Comparison of ENCODE assay signal across 18 cellular contexts in genomic region chr16:11564046-11564926, GRCh38. TPM values are rescaled to one million over a fixed set of nuclear protein-coding genes. Genes with fewer than 3 reads are reported as not detected.
DNase-seq lines count a peak whose midpoint lies in the region; ATAC-seq and TF ChIP-seq lines count a peak whose summit lies in the region.
"Had no signal": no experiment of that assay in that cellular context is flagged by ENCODE, and none has a peak within 500 bp of the region (broad histone marks: within the 10 kb centered on the region; RNA-seq: fewer than 3 reads in every experiment).

No MANE protein-coding gene starts in this region.

- no peak overlapping the region for H3K4me3 ChIP-seq in stomach
- no peak overlapping the region for H3K4me3 ChIP-seq in effector memory CD4-positive, alpha-beta T cell (ENCODE audit: insufficient read depth, low read depth, low read length, poor library complexity, severe bottlenecking)
- H3K4me3 ChIP-seq: coronary artery, psoas muscle, suprapubic skin had no signal

- POLR2A ChIA-PET in activated CD4-positive, alpha-beta memory T cell treated with anti-CD3 and anti-CD28 coated beads, Interleukin-2, amount 10 ng/mL, durations not matched to agents 7 days and 5 days (lab: Charles Lee), result interaction anchor here (1.0 to 2.4 kb wide), 4 partner anchors 12 to 58 kb away, joined by 3 to 6 read pairs (median 4); partner anchors contain the start of gene LITAF

- H3K36me3 ChIP-seq in stomach, result peaks cover 0 to 29% (median 16%) of the 10 kb centered on the region in 4 donors
- peaks cover 12% of the 10 kb centered on the region for H3K36me3 ChIP-seq in effector memory CD4-positive, alpha-beta T cell (ENCODE audit: control insufficient read depth, insufficient read depth, low read length)
- H3K36me3 ChIP-seq: suprapubic skin had no signal

- H3K9me3 ChIP-seq in stomach, result no peaks in the 10 kb centered on the region
- H3K9me3 ChIP-seq in effector memory CD4-positive, alpha-beta T cell (ENCODE audit: control insufficient read depth, low read length), result no peaks in the 10 kb centered on the region
- H3K9me3 ChIP-seq: Caco-2, psoas muscle, suprapubic skin had no signal

- H3K4me3 Mint-ChIP-seq in activated T-cell treated with anti-CD3 and anti-CD28 coated beads, Interleukin-2, amount 50 U/mL, for 72 hours, result no peak overlapping the region
- H3K4me3 Mint-ChIP-seq in activated T-cell treated with anti-CD3 and anti-CD28 coated beads, Interleukin-2, amount 50 U/mL, for 4 hours, result no peak overlapping the region
- H3K4me3 Mint-ChIP-seq in activated CD4-positive, alpha-beta memory T cell treated with anti-CD3 and anti-CD28 coated beads, Interleukin-2, amount 10 ng/mL, durations not matched to agents 7 days and 5 days, result no peak overlapping the region

- no peak for DNase-seq in activated T-cell treated with anti-CD3 and anti-CD28 coated beads, Interleukin-2, amount 50 U/mL, for 72 hours
- DNase-seq in activated T-cell treated with anti-CD3 and anti-CD28 coated beads, Interleukin-2, amount 50 U/mL, for 4 hours, result no peak
- DNase-seq in activated CD4-positive, alpha-beta memory T cell treated with anti-CD3 and anti-CD28 coated beads, Interleukin-2, amount 10 ng/mL, durations not matched to agents 7 days and 5 days, result no peak
- no peak for DNase-seq in left lobe of liver (ENCODE audit: low spot score)
- no peak for DNase-seq in stomach
- no peak for DNase-seq in effector memory CD4-positive, alpha-beta T cell
- DNase-seq in NCI-H1436 treated with DMSO at 0.1 percent for 48 hours (lab: John Stamatoyannopoulos, UW), result no peak
- DNase-seq: ACHN; Caco-2; islet precursor cell; Kasumi-1; NCI-H1417; NK-92 treated with Interleukin-12 subunit alpha and Interleukin-12 subunit beta, amount 100 ng/mL, for 24 hours had no signal

- peaks cover 4 to 11% of the 10 kb centered on the region in 2 donors for H3K36me3 Mint-ChIP-seq in activated T-cell treated with anti-CD3 and anti-CD28 coated beads, Interleukin-2, amount 50 U/mL, for 72 hours (ENCODE audit: insufficient read depth in 2 of 2)
- peaks cover 23% of the 10 kb centered on the region for H3K36me3 Mint-ChIP-seq in activated T-cell treated with anti-CD3 and anti-CD28 coated beads, Interleukin-2, amount 50 U/mL, for 4 hours (ENCODE audit: insufficient read depth)
- peaks cover 41% of the 10 kb centered on the region for H3K36me3 Mint-ChIP-seq in activated CD4-positive, alpha-beta memory T cell treated with anti-CD3 and anti-CD28 coated beads, Interleukin-2, amount 10 ng/mL, durations not matched to agents 7 days and 5 days (ENCODE audit: low read depth)

- TF ChIP-seq POLR2A in stomach (IDR thresholded peaks at IDR 0.05), result no peak

- TF ChIP-seq EP300 in stomach (IDR thresholded peaks at IDR 0.05), result no peak

- H3K27me3 ChIP-seq in stomach, result no peaks in the 10 kb centered on the region
- H3K27me3 ChIP-seq in effector memory CD4-positive, alpha-beta T cell (replicated peaks; ENCODE audit: control insufficient read depth, insufficient read depth, low read length, poor library complexity, severe bottlenecking), result no peaks in the 10 kb centered on the region
- H3K27me3 ChIP-seq: suprapubic skin had no signal

- 61 to 78% (median 67%) methylated on average over 24 of the region's 24 CpGs for WGBS in stomach, 5 donors

- intact Hi-C loops in stomach (cut with DNase I; ENCODE audit: low total_unique reads), result no loop called here

- ATAC-seq in activated T-cell treated with anti-CD3 and anti-CD28 coated beads, Interleukin-2, amount 50 U/mL, for 72 hours (replicated peaks in 1 of 2), result no peak
- ATAC-seq in activated T-cell treated with anti-CD3 and anti-CD28 coated beads, Interleukin-2, amount 50 U/mL, for 4 hours, result no peak
- ATAC-seq in left lobe of liver (peak; percentile 82), GM19023 (IDR thresholded peaks at IDR 0.05; ENCODE audit: unreplicated experiment) (no peak)
- ATAC-seq: psoas muscle had no signal

- peak overlapping the region in 4 of 5 donors; percentile 1 to 78 (median 32) for H3K27ac ChIP-seq in stomach
- no peak overlapping the region for H3K27ac ChIP-seq in effector memory CD4-positive, alpha-beta T cell (ENCODE audit: insufficient read depth, low read length, poor library complexity, severe bottlenecking)
- H3K27ac ChIP-seq: coronary artery, HL-60, psoas muscle, suprapubic skin had no signal

- no peaks in the 10 kb centered on the region for H3K9me3 Mint-ChIP-seq in activated T-cell treated with anti-CD3 and anti-CD28 coated beads, Interleukin-2, amount 50 U/mL, for 72 hours
- H3K9me3 Mint-ChIP-seq in activated T-cell treated with anti-CD3 and anti-CD28 coated beads, Interleukin-2, amount 50 U/mL, for 4 hours, result no peaks in the 10 kb centered on the region
- no peaks in the 10 kb centered on the region for H3K9me3 Mint-ChIP-seq in activated CD4-positive, alpha-beta memory T cell treated with anti-CD3 and anti-CD28 coated beads, Interleukin-2, amount 10 ng/mL, durations not matched to agents 7 days and 5 days

- peaks cover 19 to 93% (median 46%) of the 10 kb centered on the region in 4 donors for H3K4me1 ChIP-seq in stomach
- peaks cover 37% of the 10 kb centered on the region for H3K4me1 ChIP-seq in effector memory CD4-positive, alpha-beta T cell (ENCODE audit: control insufficient read depth, insufficient read depth, low read length, poor library complexity, severe bottlenecking)

- TF ChIP-seq CTCF in stomach (IDR thresholded peaks at IDR 0.05), result no peak

- CTCF ChIA-PET in activated CD4-positive, alpha-beta memory T cell treated with anti-CD3 and anti-CD28 coated beads, Interleukin-2, amount 10 ng/mL, durations not matched to agents 7 days and 5 days (lab: Charles Lee), result interaction anchor here (1.0 to 1.7 kb wide), 3 partner anchors 22 to 150 kb away, joined by 3 to 8 read pairs (median 3); partner anchors contain the start of gene LITAF

- H3K4me1 Mint-ChIP-seq in activated T-cell treated with anti-CD3 and anti-CD28 coated beads, Interleukin-2, amount 50 U/mL, for 72 hours (ENCODE audit: low read depth), result peaks cover 63% of the 10 kb centered on the region
- peaks cover 72% of the 10 kb centered on the region for H3K4me1 Mint-ChIP-seq in activated T-cell treated with anti-CD3 and anti-CD28 coated beads, Interleukin-2, amount 50 U/mL, for 4 hours (ENCODE audit: low read depth)
- H3K4me1 Mint-ChIP-seq in activated CD4-positive, alpha-beta memory T cell treated with anti-CD3 and anti-CD28 coated beads, Interleukin-2, amount 10 ng/mL, durations not matched to agents 7 days and 5 days, result peaks cover 62% of the 10 kb centered on the region

- H3K27me3 Mint-ChIP-seq in activated T-cell treated with anti-CD3 and anti-CD28 coated beads, Interleukin-2, amount 50 U/mL, for 72 hours (ENCODE audit: low read depth), result no peaks in the 10 kb centered on the region
- no peaks in the 10 kb centered on the region for H3K27me3 Mint-ChIP-seq in activated T-cell treated with anti-CD3 and anti-CD28 coated beads, Interleukin-2, amount 50 U/mL, for 4 hours (ENCODE audit: low read depth)
- H3K27me3 Mint-ChIP-seq in activated CD4-positive, alpha-beta memory T cell treated with anti-CD3 and anti-CD28 coated beads, Interleukin-2, amount 10 ng/mL, durations not matched to agents 7 days and 5 days, result no peaks in the 10 kb centered on the region

- peak overlapping the region; percentile 50 for H3K27ac Mint-ChIP-seq in activated T-cell treated with anti-CD3 and anti-CD28 coated beads, Interleukin-2, amount 50 U/mL, for 72 hours
- H3K27ac Mint-ChIP-seq in activated CD4-positive, alpha-beta memory T cell treated with anti-CD3 and anti-CD28 coated beads, Interleukin-2, amount 10 ng/mL, durations not matched to agents 7 days and 5 days, result peak overlapping the region; percentile 40

RNA-seq across cellular contexts. Expression of gene LITAF, which starts 22.4 kb away (rescaled TPM):
- total RNA-seq in activated T-cell treated with anti-CD3 and anti-CD28 coated beads, Interleukin-2, amount 50 U/mL, for 72 hours, result 100 to 1,000 TPM; 110 to 137 TPM
- 100 to 1,000 TPM in 2 of 3 donors, 10 to 100 TPM in 1; 68.4 to 127 (median 103) TPM for total RNA-seq in activated T-cell treated with anti-CD3 and anti-CD28 coated beads, Interleukin-2, amount 50 U/mL, for 4 hours
- total RNA-seq in activated CD4-positive, alpha-beta memory T cell treated with anti-CD3 and anti-CD28 coated beads, Interleukin-2, amount 10 ng/mL, durations not matched to agents 7 days and 5 days, result 100 to 1,000 TPM; 149 to 157 TPM
- total RNA-seq in left lobe of liver (47.0 TPM), stomach (100 to 1,000 TPM in 1 of 5 donors, 10 to 100 TPM in 3, 1 to 10 TPM in 1; 9.8 to 211 (median 46.6) TPM)
- polyA plus RNA-seq in stomach, result 100 to 1,000 TPM in 2 of 3 donors, 10 to 100 TPM in 1; 43.7 to 124 (median 118) TPM
